Comparison of ENCODE assay signal across 8 cellular contexts in genomic region chr12:33786532-33786931, GRCh38.
"Had no signal": no experiment of that assay in that cellular context is flagged by ENCODE, and none has a peak within 500 bp of the region (broad histone marks: within the 10 kb centered on the region; RNA-seq: fewer than 3 reads in every experiment).

No MANE protein-coding gene starts in this region.

- FAIRE-seq: G401.6, GM12878, GM12891, GM12892, GM18507, GM19239 had no signal

- DNase-seq: GDM1, GF-D8 had no signal

- ATAC-seq: GM12878 had no signal

- H3K4me3 ChIP-seq: GM12878 had no signal
